ENCODE assay signal across 1 cellular context in the genomic region with DNA sequence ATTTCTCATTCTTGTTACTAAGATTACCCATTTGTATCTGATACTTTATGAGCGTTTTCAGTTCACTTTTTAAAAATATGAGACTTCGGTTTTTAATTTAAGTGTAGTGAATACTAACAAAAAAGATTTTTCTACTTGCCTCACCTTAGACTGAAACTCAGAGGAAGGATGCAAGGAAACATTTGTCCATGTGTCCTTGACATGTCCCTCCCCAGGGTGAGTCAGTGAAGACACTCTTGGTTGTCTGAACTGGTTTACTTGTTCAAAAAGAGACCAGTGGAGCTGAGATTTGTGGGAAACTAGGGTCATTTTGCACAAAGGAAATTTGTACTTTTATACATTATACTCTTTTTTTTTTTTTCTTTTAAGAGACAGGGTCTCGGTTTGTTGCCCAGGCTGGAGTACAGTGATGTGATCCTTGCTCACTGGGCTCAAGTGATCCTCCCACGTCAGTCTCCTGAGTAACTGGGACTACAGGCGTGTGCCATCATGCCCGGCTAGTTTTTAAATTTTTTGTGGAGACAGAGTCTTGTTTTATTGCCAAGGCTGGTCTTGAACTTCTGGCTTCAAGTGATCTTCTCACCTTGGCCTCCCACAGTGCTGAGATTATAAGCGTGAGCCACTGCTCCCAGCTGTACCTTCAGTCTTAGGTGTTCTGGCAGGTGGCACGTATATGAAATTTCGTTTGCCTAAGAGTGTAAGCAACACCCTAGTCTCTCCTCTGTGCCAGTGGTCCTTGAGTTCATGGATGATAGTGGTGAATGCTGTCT.
TF ChIP-seq lines count a peak whose summit lies in the region.

No MANE protein-coding gene starts in this region.

TF ChIP-seq in SK-N-SH treated with all-trans-retinoic acid at 6 μM for 48 hours, 23 proteins besides CTCF, POLR2A, EP300 and RAD21 (continued from another document):
- TF ChIP-seq, protein P1, sequence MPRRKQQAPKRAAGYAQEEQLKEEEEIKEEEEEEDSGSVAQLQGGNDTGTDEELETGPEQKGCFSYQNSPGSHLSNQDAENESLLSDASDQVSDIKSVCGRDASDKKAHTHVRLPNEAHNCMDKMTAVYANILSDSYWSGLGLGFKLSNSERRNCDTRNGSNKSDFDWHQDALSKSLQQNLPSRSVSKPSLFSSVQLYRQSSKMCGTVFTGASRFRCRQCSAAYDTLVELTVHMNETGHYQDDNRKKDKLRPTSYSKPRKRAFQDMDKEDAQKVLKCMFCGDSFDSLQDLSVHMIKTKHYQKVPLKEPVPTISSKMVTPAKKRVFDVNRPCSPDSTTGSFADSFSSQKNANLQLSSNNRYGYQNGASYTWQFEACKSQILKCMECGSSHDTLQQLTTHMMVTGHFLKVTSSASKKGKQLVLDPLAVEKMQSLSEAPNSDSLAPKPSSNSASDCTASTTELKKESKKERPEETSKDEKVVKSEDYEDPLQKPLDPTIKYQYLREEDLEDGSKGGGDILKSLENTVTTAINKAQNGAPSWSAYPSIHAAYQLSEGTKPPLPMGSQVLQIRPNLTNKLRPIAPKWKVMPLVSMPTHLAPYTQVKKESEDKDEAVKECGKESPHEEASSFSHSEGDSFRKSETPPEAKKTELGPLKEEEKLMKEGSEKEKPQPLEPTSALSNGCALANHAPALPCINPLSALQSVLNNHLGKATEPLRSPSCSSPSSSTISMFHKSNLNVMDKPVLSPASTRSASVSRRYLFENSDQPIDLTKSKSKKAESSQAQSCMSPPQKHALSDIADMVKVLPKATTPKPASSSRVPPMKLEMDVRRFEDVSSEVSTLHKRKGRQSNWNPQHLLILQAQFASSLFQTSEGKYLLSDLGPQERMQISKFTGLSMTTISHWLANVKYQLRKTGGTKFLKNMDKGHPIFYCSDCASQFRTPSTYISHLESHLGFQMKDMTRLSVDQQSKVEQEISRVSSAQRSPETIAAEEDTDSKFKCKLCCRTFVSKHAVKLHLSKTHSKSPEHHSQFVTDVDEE (CRISPR knock-in tag; IDR thresholded peaks at IDR 0.05) = no peak
- TF ChIP-seq, protein P2, sequence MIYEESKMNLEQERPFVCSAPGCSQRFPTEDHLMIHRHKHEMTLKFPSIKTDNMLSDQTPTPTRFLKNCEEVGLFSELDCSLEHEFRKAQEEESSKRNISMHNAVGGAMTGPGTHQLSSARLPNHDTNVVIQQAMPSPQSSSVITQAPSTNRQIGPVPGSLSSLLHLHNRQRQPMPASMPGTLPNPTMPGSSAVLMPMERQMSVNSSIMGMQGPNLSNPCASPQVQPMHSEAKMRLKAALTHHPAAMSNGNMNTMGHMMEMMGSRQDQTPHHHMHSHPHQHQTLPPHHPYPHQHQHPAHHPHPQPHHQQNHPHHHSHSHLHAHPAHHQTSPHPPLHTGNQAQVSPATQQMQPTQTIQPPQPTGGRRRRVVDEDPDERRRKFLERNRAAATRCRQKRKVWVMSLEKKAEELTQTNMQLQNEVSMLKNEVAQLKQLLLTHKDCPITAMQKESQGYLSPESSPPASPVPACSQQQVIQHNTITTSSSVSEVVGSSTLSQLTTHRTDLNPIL (CRISPR knock-in tag; IDR thresholded peaks at IDR 0.05; ENCODE audit: low read depth) = no peak
- TF ChIP-seq ZFP3 (CRISPR knock-in tag; IDR thresholded peaks at IDR 0.05) (no peak), ZNF8 (CRISPR knock-in tag; IDR thresholded peaks at IDR 0.05) (no peak), OSR1 (CRISPR knock-in tag; IDR thresholded peaks at IDR 0.05) (no peak), ISL1 (CRISPR knock-in tag; IDR thresholded peaks at IDR 0.05) (no peak), SNAI2 (CRISPR knock-in tag; IDR thresholded peaks at IDR 0.05) (no peak), ZC3H10 (CRISPR knock-in tag; IDR thresholded peaks at IDR 0.05) (no peak), TOX (CRISPR knock-in tag; IDR thresholded peaks at IDR 0.05; ENCODE audit: borderline replicate concordance) (no peak), TCF4 (CRISPR knock-in tag; IDR thresholded peaks at IDR 0.05; ENCODE audit: borderline replicate concordance) (no peak), GLIS3 (CRISPR knock-in tag; IDR thresholded peaks at IDR 0.05) (no peak), CSDC2 (CRISPR knock-in tag; IDR thresholded peaks at IDR 0.05) (no peak), ARNTL (CRISPR knock-in tag; IDR thresholded peaks at IDR 0.05; ENCODE audit: borderline replicate concordance, low read depth) (no peak), RARB (CRISPR knock-in tag; IDR thresholded peaks at IDR 0.05) (no peak), BACH2 (CRISPR knock-in tag; IDR thresholded peaks at IDR 0.05; ENCODE audit: borderline replicate concordance) (no peak)
- TF ChIP-seq, protein P3, sequence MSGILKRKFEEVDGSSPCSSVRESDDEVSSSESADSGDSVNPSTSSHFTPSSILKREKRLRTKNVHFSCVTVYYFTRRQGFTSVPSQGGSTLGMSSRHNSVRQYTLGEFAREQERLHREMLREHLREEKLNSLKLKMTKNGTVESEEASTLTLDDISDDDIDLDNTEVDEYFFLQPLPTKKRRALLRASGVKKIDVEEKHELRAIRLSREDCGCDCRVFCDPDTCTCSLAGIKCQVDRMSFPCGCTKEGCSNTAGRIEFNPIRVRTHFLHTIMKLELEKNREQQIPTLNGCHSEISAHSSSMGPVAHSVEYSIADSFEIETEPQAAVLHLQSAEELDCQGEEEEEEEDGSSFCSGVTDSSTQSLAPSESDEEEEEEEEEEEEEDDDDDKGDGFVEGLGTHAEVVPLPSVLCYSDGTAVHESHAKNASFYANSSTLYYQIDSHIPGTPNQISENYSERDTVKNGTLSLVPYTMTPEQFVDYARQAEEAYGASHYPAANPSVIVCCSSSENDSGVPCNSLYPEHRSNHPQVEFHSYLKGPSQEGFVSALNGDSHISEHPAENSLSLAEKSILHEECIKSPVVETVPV (CRISPR knock-in tag; IDR thresholded peaks at IDR 0.05) = no peak
